In genomic region chr4:184826315-184827266, GRCh38 we compare ENCODE assay signal across 8 cellular contexts. TPM values are rescaled to one million over a fixed set of nuclear protein-coding genes. Genes with fewer than 3 reads are reported as not detected.
DNase-seq lines count a peak whose midpoint lies in the region; ATAC-seq and TF ChIP-seq lines count a peak whose summit lies in the region.

No MANE protein-coding gene starts in this region.

- POLR2A ChIA-PET in RWPE1 (lab: Yijun Ruan, JAX; ENCODE audit: low non-redundant PET): no interaction called here

- H3K27me3 ChIP-seq in iPS-20b (ENCODE audit: insufficient read depth, low read length): peaks cover 64% of the 10 kb centered on the region

- peak overlapping the region; percentile 74 for H3K27ac Mint-ChIP-seq in activated naive CD8-positive, alpha-beta T cell treated with anti-CD3 and anti-CD28 coated beads, Interleukin-2, amount 50 U/mL, for 24 hours

- peaks cover 5% of the 10 kb centered on the region for H3K36me3 Mint-ChIP-seq in activated naive CD8-positive, alpha-beta T cell treated with anti-CD3 and anti-CD28 coated beads, Interleukin-2, amount 50 U/mL, for 24 hours (ENCODE audit: low read depth)

- H3K4me1 Mint-ChIP-seq in activated naive CD8-positive, alpha-beta T cell treated with anti-CD3 and anti-CD28 coated beads, Interleukin-2, amount 50 U/mL, for 24 hours: peaks cover 47% of the 10 kb centered on the region

- H3K9me3 ChIP-seq in iPS-20b (ENCODE audit: insufficient read depth, low read depth, low read length): no peaks in the 10 kb centered on the region

- CTCF ChIA-PET in RWPE1 (lab: Yijun Ruan, JAX): interaction anchor here (0.8 kb wide), 1 partner anchor 509 kb away, joined by 4 read pairs; no protein-coding TSS in a partner anchor

- H3K9ac ChIP-seq in iPS-20b (ENCODE audit: low read depth, low read length): no peak overlapping the region; the same call in 1 of the 2 replicates

- H3K27me3 Mint-ChIP-seq in activated naive CD8-positive, alpha-beta T cell treated with anti-CD3 and anti-CD28 coated beads, Interleukin-2, amount 50 U/mL, for 24 hours: peaks cover 3% of the 10 kb centered on the region

- H3K27ac ChIP-seq in RWPE1: peak overlapping the region; percentile 62
- no peak overlapping the region for H3K27ac ChIP-seq in iPS-20b (ENCODE audit: low read length)

- peak overlapping the region; percentile 71; the same call in 1 of the 2 replicates for H3K4me3 ChIP-seq in iPS-20b (ENCODE audit: low read length)

- intact Hi-C loops in Right ventricle myocardium inferior (cut with DNase I) (loop anchor here (10.0 kb wide), 1 partner anchor 158 kb away; no protein-coding TSS in a partner anchor), cardiac septum (cut with DNase I) (loop anchor here (5.0 to 10.0 kb wide), 2 partner anchors 79 to 352 kb away; partner anchors contain the start of gene IRF2)

- H3K36me3 ChIP-seq in iPS-20b (ENCODE audit: insufficient read depth, low read depth, low read length): no peaks in the 10 kb centered on the region

- H3K4me3 Mint-ChIP-seq in activated naive CD8-positive, alpha-beta T cell treated with anti-CD3 and anti-CD28 coated beads, Interleukin-2, amount 50 U/mL, for 24 hours: peak overlapping the region; percentile 83

- ATAC-seq in Right ventricle myocardium inferior (peak; percentile 56), HG02981 (IDR thresholded peaks at IDR 0.05; ENCODE audit: unreplicated experiment) (peak; percentile 43)
- peak; percentile 56 for ATAC-seq in activated naive CD8-positive, alpha-beta T cell treated with anti-CD3 and anti-CD28 coated beads, Interleukin-2, amount 50 U/mL, for 24 hours

- DNase-seq in Right ventricle myocardium inferior (ENCODE audit: missing footprints) (peak; percentile 76), cardiac septum (ENCODE audit: low spot score) (no peak), RWPE1 (ENCODE audit: low spot score) (no peak), SHP77 (lab: John Stamatoyannopoulos, UW) (no peak)
- peak; percentile 62 for DNase-seq in activated naive CD8-positive, alpha-beta T cell treated with anti-CD3 and anti-CD28 coated beads, Interleukin-2, amount 50 U/mL, for 24 hours
- peak; percentile 36 to 46 for DNase-seq in stimulated activated CD4-positive, alpha-beta T cell treated with anti-CD3 and anti-CD28 coated beads, Interleukin-1b, Interleukin-23, amount 100 ng/mL, for 4 hours (ENCODE audit: low read depth in 2 of 2)

- TF ChIP-seq CTCF in RWPE1 (conservative IDR thresholded peaks at IDR 0.05; ENCODE audit: low read depth): no peak

- H3K9me3 Mint-ChIP-seq in activated naive CD8-positive, alpha-beta T cell treated with anti-CD3 and anti-CD28 coated beads, Interleukin-2, amount 50 U/mL, for 24 hours: no peaks in the 10 kb centered on the region

- H3K4me1 ChIP-seq in iPS-20b (ENCODE audit: insufficient read depth, low read length): no peaks in the 10 kb centered on the region

RNA-seq across cellular contexts. Expression of gene ACSL1, which starts 0.8 kb away (rescaled TPM):
- 445 TPM for total RNA-seq in Right ventricle myocardium inferior
- total RNA-seq in cardiac septum: 98.6 TPM

Comparison
In these comparisons a context has a peak if more than half of its experiments do, and no peak if none do; other contexts are left out.
1. DNase-seq: peak in Right ventricle myocardium inferior (single experiment), activated naive CD8-positive, alpha-beta T cell treated with anti-CD3 and anti-CD28 coated beads, Interleukin-2, amount 50 U/mL, for 24 hours (single experiment) and stimulated activated CD4-positive, alpha-beta T cell treated with anti-CD3 and anti-CD28 coated beads, Interleukin-1b, Interleukin-23, amount 100 ng/mL, for 4 hours (2 of 2); none in cardiac septum (single experiment), RWPE1 (single experiment) and SHP77 (0 of 2).
2. Peak in every context shown above with its lines, with median percentiles within 50 percentile points of each other: ATAC-seq.